ENCODE assay signal across 10 cellular contexts in the genomic region with DNA sequence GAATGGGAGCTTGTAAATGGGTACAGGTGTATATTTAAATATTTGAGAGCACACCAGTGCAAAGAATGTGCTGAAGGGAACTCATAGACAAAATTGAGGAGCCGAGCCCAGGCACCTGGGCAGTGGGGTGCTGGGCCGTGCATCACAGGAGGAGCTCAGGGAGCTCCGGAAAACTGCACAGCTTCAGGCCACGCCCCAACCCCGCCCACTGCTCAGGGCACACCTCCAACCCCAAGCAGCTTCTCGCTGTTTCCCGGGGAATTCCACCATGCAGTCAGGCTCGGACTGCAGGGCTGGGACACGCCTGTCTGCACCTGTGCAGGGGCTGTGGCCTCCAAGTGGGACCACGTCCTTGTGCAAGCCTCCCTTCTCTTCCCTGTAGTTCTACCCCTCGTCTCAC.
DNase-seq lines count a peak whose midpoint lies in the region; ATAC-seq and TF ChIP-seq lines count a peak whose summit lies in the region.
"Had no signal": no experiment of that assay in that cellular context is flagged by ENCODE, and none has a peak within 500 bp of the region (broad histone marks: within the 10 kb centered on the region; RNA-seq: fewer than 3 reads in every experiment).

No MANE protein-coding gene starts in this region.

- no peak overlapping the region for H2AK5ac ChIP-seq in mesendoderm (ENCODE audit: low read length)

- no peak overlapping the region for H4K8ac ChIP-seq in mesendoderm (ENCODE audit: low read depth, low read length)

- no peak overlapping the region for H3K9ac ChIP-seq in mesendoderm (ENCODE audit: low read length)

- no peaks in the 10 kb centered on the region for H3K9me3 ChIP-seq in BE2C

- no peaks in the 10 kb centered on the region for H3K79me2 ChIP-seq in mesendoderm (ENCODE audit: control insufficient read depth, insufficient read depth, low read length)

- H3K27ac ChIP-seq in dorsolateral prefrontal cortex = peak overlapping the region in 16 of 59 donors; percentile 28 to 98 (median 94)
- H3K27ac ChIP-seq in mesendoderm (ENCODE audit: low read depth, low read length) = no peak overlapping the region

- H3K23ac ChIP-seq in mesendoderm (ENCODE audit: low read length) = no peak overlapping the region

- H2BK15ac ChIP-seq in mesendoderm (replicated peaks; ENCODE audit: low read depth) = no peak overlapping the region

- H2BK5ac ChIP-seq in mesendoderm (ENCODE audit: low read length) = no peak overlapping the region

- H3K27me3 ChIP-seq in BE2C (no peaks in the 10 kb centered on the region), dorsolateral prefrontal cortex (no peaks in the 10 kb centered on the region), mesendoderm (ENCODE audit: insufficient read depth, low read length, poor library complexity) (no peaks in the 10 kb centered on the region)

- no peaks in the 10 kb centered on the region for H3K4me1 ChIP-seq in BE2C
- no peaks in the 10 kb centered on the region for H3K4me1 ChIP-seq in mesendoderm (ENCODE audit: control insufficient read depth, low read depth, low read length)

- H3K27ac Mint-ChIP-seq in stimulated activated effector memory CD8-positive, alpha-beta T cell treated with anti-CD3 and anti-CD28 coated beads, Interleukin-12 subunit alpha, Interleukin-12 subunit beta, amount 100 ng/mL, for 72 hours = no peak overlapping the region

- H3K79me1 ChIP-seq in mesendoderm (ENCODE audit: low read length) = no peaks in the 10 kb centered on the region

- no peak overlapping the region for H4K5ac ChIP-seq in mesendoderm (ENCODE audit: low read length)

- H3K4ac ChIP-seq in mesendoderm (ENCODE audit: low read depth, low read length) = no peak overlapping the region

- H3K36me3 Mint-ChIP-seq in stimulated activated effector memory CD8-positive, alpha-beta T cell treated with anti-CD3 and anti-CD28 coated beads, Interleukin-12 subunit alpha, Interleukin-12 subunit beta, amount 100 ng/mL, for 72 hours = peaks cover 26% of the 10 kb centered on the region

- peak; percentile 41 for DNase-seq in BE2C
- DNase-seq in HPDE6-E6E7 (ENCODE audit: extremely low spot score) = peak; percentile 40
- peak in 9 of 10 donors; percentile 11 to 51 (median 29) for DNase-seq in dorsolateral prefrontal cortex
- peak; percentile 54 for DNase-seq in mesendoderm
- DNase-seq in NCI-H1105 (lab: John Stamatoyannopoulos, UW) = no peak
- no peak for DNase-seq in stimulated activated effector memory CD8-positive, alpha-beta T cell treated with anti-CD3 and anti-CD28 coated beads, Interleukin-12 subunit alpha, Interleukin-12 subunit beta, amount 100 ng/mL, for 72 hours (ENCODE audit: low spot score in 2 of 2)
- DNase-seq in NCI-H1417 (lab: John Stamatoyannopoulos, UW) = no peak
- DNase-seq in DMS53 treated with DMSO at 0.1 percent for 48 hours (lab: John Stamatoyannopoulos, UW; ENCODE audit: unreplicated experiment) = no peak
- DNase-seq: retina; stimulated activated naive CD4-positive, alpha-beta T cell treated with Interleukin-2 at 50 U/mL for 16 hours had no signal

- WGBS in mesendoderm (ENCODE audit: extremely low coverage, insufficient coverage, low lambda C conversion rate) = no CpG with 5 or more reads among the region's 11 CpGs

- intact Hi-C loops in dorsolateral prefrontal cortex (cut with DNase I) = loop anchor here in 1 of 2 donors (5.0 kb wide), 1 partner anchor 35 kb away; no protein-coding TSS in a partner anchor

- H3K36me3 ChIP-seq in BE2C = peaks cover 25% of the 10 kb centered on the region
- H3K36me3 ChIP-seq in mesendoderm (ENCODE audit: control insufficient read depth, insufficient read depth, low read length) = no peaks in the 10 kb centered on the region

- peaks cover 4% of the 10 kb centered on the region for H3K9me3 Mint-ChIP-seq in stimulated activated effector memory CD8-positive, alpha-beta T cell treated with anti-CD3 and anti-CD28 coated beads, Interleukin-12 subunit alpha, Interleukin-12 subunit beta, amount 100 ng/mL, for 72 hours

- TF ChIP-seq CTCF in BE2C (IDR thresholded peaks at IDR 0.05; ENCODE audit: low read depth, low read length) (no peak), dorsolateral prefrontal cortex (IDR thresholded peaks at IDR 0.05 in 54 of 56, conservative IDR thresholded peaks at IDR 0.05 in 2 of 56; ENCODE audit: low read depth in 1 of 56, partially characterized antibody in 56 of 56) (no peak)

- H3K4me3 ChIP-seq in BE2C (ENCODE audit: low read depth, low read length) = no peak overlapping the region
- H3K4me3 ChIP-seq in dorsolateral prefrontal cortex = no peak overlapping the region
- no peak overlapping the region for H3K4me3 ChIP-seq in mesendoderm (ENCODE audit: low read length)

- H3K56ac ChIP-seq in mesendoderm (ENCODE audit: low read length) = no peak overlapping the region

- H3K18ac ChIP-seq in mesendoderm (ENCODE audit: low read length) = no peak overlapping the region

- ATAC-seq in stimulated activated effector memory CD8-positive, alpha-beta T cell treated with anti-CD3 and anti-CD28 coated beads, Interleukin-12 subunit alpha, Interleukin-12 subunit beta, amount 100 ng/mL, for 72 hours = no peak

- no peak overlapping the region for H3K4me2 ChIP-seq in mesendoderm (ENCODE audit: low read length)

- H3K4me1 Mint-ChIP-seq in stimulated activated effector memory CD8-positive, alpha-beta T cell treated with anti-CD3 and anti-CD28 coated beads, Interleukin-12 subunit alpha, Interleukin-12 subunit beta, amount 100 ng/mL, for 72 hours = peaks cover 30% of the 10 kb centered on the region

- H3K4me3 Mint-ChIP-seq in stimulated activated effector memory CD8-positive, alpha-beta T cell treated with anti-CD3 and anti-CD28 coated beads, Interleukin-12 subunit alpha, Interleukin-12 subunit beta, amount 100 ng/mL, for 72 hours = no peak overlapping the region

- H2BK120ac ChIP-seq in mesendoderm (ENCODE audit: low read depth, low read length) = no peak overlapping the region

Comparison
In these comparisons a context has a peak if more than half of its experiments do, and no peak if none do; other contexts are left out.
1. DNase-seq: peak in BE2C (single experiment), HPDE6-E6E7 (single experiment), dorsolateral prefrontal cortex (9 of 10) and mesendoderm (single experiment); none in NCI-H1105 (single experiment), stimulated activated effector memory CD8-positive, alpha-beta T cell treated with anti-CD3 and anti-CD28 coated beads, Interleukin-12 subunit alpha, Interleukin-12 subunit beta, amount 100 ng/mL, for 72 hours (0 of 2), NCI-H1417 (0 of 3) and DMS53 treated with DMSO at 0.1 percent for 48 hours (single experiment).